In genomic region chr17:41463746-41464145, GRCh38 we compare ENCODE assay signal across 30 cellular contexts. TPM values are rescaled to one million over a fixed set of nuclear protein-coding genes. Genes with fewer than 3 reads are reported as not detected.
"Had no signal": no experiment of that assay in that cellular context is flagged by ENCODE, and none has a peak within 500 bp of the region (broad histone marks: within the 10 kb centered on the region; RNA-seq: fewer than 3 reads in every experiment).

No MANE protein-coding gene starts in this region.

- H2AFZ ChIP-seq: hepatocyte had no signal

- H3K27ac ChIP-seq: hepatocyte, left ventricle myocardium inferior, prostate gland, sigmoid colon, spleen, suprapubic skin, thoracic aorta, tibial artery, uterus had no signal

- H3K36me3 ChIP-seq: left ventricle myocardium inferior, prostate gland, sigmoid colon, spleen, suprapubic skin, thoracic aorta, tibial artery, uterus had no signal

- H3K9me3 ChIP-seq: prostate gland, suprapubic skin, thoracic aorta, uterus had no signal

- FAIRE-seq: small intestine had no signal

- DNase-seq: islet precursor cell; left ventricle myocardium inferior; mesendoderm; naive B cell; nucleus accumbens; retina; right cardiac atrium; sigmoid colon; small intestine; spleen; stimulated activated CD4-positive, alpha-beta T cell treated with anti-CD3 and anti-CD28 coated beads, Interleukin-4, amount 100 ng/mL, for 24 hours; stimulated activated naive CD4-positive, alpha-beta T cell; tibial artery; trophoblast cell; uterus had no signal

- H3K4me3 ChIP-seq: hepatocyte, left ventricle myocardium inferior, lung, prostate gland, sigmoid colon, spleen, suprapubic skin, thoracic aorta, tibial artery, uterus had no signal

- H3K4me1 ChIP-seq: prostate gland, spleen, tibial artery, uterus had no signal

- ATAC-seq: natural killer cell treated with Interleukin-12 subunit alpha and Interleukin-12 subunit beta and Interleukin-15 and Interleukin-18, amount 100 ng/mL, for 72 hours; stimulated activated effector memory CD8-positive, alpha-beta T cell treated with anti-CD3 and anti-CD28 coated beads, Interleukin-12 subunit alpha, Interleukin-12 subunit beta, amount 100 ng/mL, for 72 hours had no signal

- H3K4me2 ChIP-seq: hepatocyte had no signal

- H3K27me3 ChIP-seq: hepatocyte, uterus had no signal

RNA-seq across cellular contexts. Expression of gene KRT32, which starts 3.4 kb away (rescaled TPM):
- total RNA-seq: hepatocyte; kidney epithelial cell; lung; mesothelial cell of epicardium; mononuclear cell; natural killer cell treated with Interleukin-12 subunit alpha and Interleukin-12 subunit beta and Interleukin-15 and Interleukin-18, amount 100 ng/mL, for 72 hours; osteocyte; prostate gland; right cardiac atrium; sigmoid colon; spleen; subcutaneous adipose tissue; thoracic aorta; ureter; uterus had no signal
- polyA plus RNA-seq: hepatocyte, lung, neural cell, right cardiac atrium, sigmoid colon, small intestine, spleen had no signal

RNA-seq across cellular contexts. Expression of gene KRT35, which starts 17.2 kb away (rescaled TPM):
- total RNA-seq: hepatocyte; kidney epithelial cell; left ventricle myocardium inferior; lung; mesothelial cell of epicardium; mononuclear cell; natural killer cell treated with Interleukin-12 subunit alpha and Interleukin-12 subunit beta and Interleukin-15 and Interleukin-18, amount 100 ng/mL, for 72 hours; osteocyte; prostate gland; right cardiac atrium; sigmoid colon; subcutaneous adipose tissue; thoracic aorta; ureter; uterus had no signal
- polyA plus RNA-seq: hepatocyte, lung, neural cell, right cardiac atrium, sigmoid colon, small intestine had no signal

RNA-seq across cellular contexts. Expression of gene KRT38, which starts 23.0 kb away (rescaled TPM):
- total RNA-seq: hepatocyte; kidney epithelial cell; left ventricle myocardium inferior; lung; mesothelial cell of epicardium; mononuclear cell; natural killer cell treated with Interleukin-12 subunit alpha and Interleukin-12 subunit beta and Interleukin-15 and Interleukin-18, amount 100 ng/mL, for 72 hours; osteocyte; prostate gland; right cardiac atrium; sigmoid colon; subcutaneous adipose tissue; thoracic aorta; ureter; uterus had no signal
- polyA plus RNA-seq: hepatocyte, lung, neural cell, right cardiac atrium, sigmoid colon, small intestine, spleen had no signal

RNA-seq across cellular contexts. Expression of gene KRT36, which starts 26.0 kb away (rescaled TPM):
- total RNA-seq: hepatocyte; kidney epithelial cell; left ventricle myocardium inferior; lung; mesothelial cell of epicardium; mononuclear cell; natural killer cell treated with Interleukin-12 subunit alpha and Interleukin-12 subunit beta and Interleukin-15 and Interleukin-18, amount 100 ng/mL, for 72 hours; osteocyte; prostate gland; right cardiac atrium; subcutaneous adipose tissue; thoracic aorta; ureter; uterus had no signal
- polyA plus RNA-seq: hepatocyte, neural cell, right cardiac atrium, small intestine had no signal

RNA-seq across cellular contexts. Expression of gene KRT37, which starts 39.4 kb away (rescaled TPM):
- total RNA-seq: hepatocyte; kidney epithelial cell; left ventricle myocardium inferior; lower leg skin; lung; mesothelial cell of epicardium; mononuclear cell; natural killer cell treated with Interleukin-12 subunit alpha and Interleukin-12 subunit beta and Interleukin-15 and Interleukin-18, amount 100 ng/mL, for 72 hours; osteocyte; prostate gland; right cardiac atrium; sigmoid colon; spleen; subcutaneous adipose tissue; thoracic aorta; ureter; uterus had no signal
- polyA plus RNA-seq: hepatocyte, lung, neural cell, right cardiac atrium, sigmoid colon, small intestine, spleen had no signal
